Comparison of ENCODE assay signal across 9 cellular contexts in the genomic region with DNA sequence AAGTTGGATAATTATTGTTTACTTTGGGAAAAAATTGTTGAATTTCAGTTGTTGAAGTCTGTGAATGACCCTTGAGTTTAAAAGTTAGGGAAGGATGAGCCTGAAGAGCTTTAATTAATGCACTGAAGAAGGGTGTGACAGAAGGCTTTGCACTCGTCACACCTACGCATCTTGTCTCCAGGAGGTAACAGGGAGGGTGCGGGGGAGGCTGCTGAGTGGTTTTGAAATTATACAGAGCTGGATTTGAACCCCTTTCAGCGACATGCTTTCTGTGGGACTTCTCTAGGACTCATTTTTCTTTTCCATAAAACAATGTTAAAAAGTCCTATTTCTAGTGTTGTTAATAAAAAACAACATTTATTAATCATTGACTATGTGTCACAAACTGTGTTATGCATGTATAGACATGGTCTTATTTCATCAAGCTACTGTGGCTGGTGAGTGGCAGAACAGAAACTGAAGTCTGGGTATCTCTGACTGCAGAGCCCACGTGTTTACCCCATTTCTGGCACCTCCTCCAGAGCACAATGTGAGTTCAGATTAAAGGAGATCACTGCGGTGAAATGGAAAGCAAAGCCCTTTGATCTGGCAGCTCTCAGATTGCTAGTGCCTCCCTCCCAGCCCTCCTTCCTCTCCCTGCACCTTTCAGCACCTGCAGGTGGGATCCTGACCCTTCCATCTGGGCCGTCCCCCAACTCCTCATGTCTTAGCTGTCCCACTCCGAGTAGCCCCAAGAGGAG.
DNase-seq lines count a peak whose midpoint lies in the region; ATAC-seq, FAIRE-seq and TF ChIP-seq lines count a peak whose summit lies in the region.
"Had no signal": no experiment of that assay in that cellular context is flagged by ENCODE, and none has a peak within 500 bp of the region (broad histone marks: within the 10 kb centered on the region; RNA-seq: fewer than 3 reads in every experiment).

No MANE protein-coding gene starts in this region.

- no peak overlapping the region for H3K9ac ChIP-seq in parathyroid adenoma

- H3K4me3 Mint-ChIP-seq in activated T-cell treated with anti-CD3 and anti-CD28 coated beads, Interleukin-2, amount 50 U/mL, for 24 hours, result peak overlapping the region; percentile 51
- H3K4me3 Mint-ChIP-seq in stimulated activated naive B cell treated with anti-CD40 and anti-IgM and Interleukin-4, amounts not matched to agents 10 μg/mL and 1 μg/mL and 100 μg/mL, for 72 hours, result no peak overlapping the region
- no peak overlapping the region for H3K4me3 Mint-ChIP-seq in GM23338

- H3K4me3 ChIP-seq in parathyroid adenoma (ENCODE audit: low read depth, low read length) (no peak overlapping the region), pancreas (no peak overlapping the region), GM23338 (no peak overlapping the region), thyroid gland (replicated peaks in 1 of 3) (no peak overlapping the region)

- ATAC-seq in GM18858 (IDR thresholded peaks at IDR 0.05; ENCODE audit: unreplicated experiment) (peak; percentile 78), HG03571 (IDR thresholded peaks at IDR 0.05; ENCODE audit: unreplicated experiment) (peak; percentile 74), pancreas (no peak), GM23338 (no peak)
- ATAC-seq in stimulated activated naive B cell treated with anti-CD40 and anti-IgM and Interleukin-4, amounts not matched to agents 10 μg/mL and 1 μg/mL and 100 μg/mL, for 72 hours (replicated peaks), result no peak
- ATAC-seq: HepG2 had no signal

- H3K4me2 ChIP-seq in parathyroid adenoma (ENCODE audit: low read length) (no peak overlapping the region), GM23338 (no peak overlapping the region)

- H3K27me3 ChIP-seq in parathyroid adenoma (ENCODE audit: control insufficient read depth, insufficient read depth, low read length) (no peaks in the 10 kb centered on the region), pancreas (no peaks in the 10 kb centered on the region), GM23338 (ENCODE audit: insufficient read depth) (no peaks in the 10 kb centered on the region), thyroid gland (no peaks in the 10 kb centered on the region)

- H3K27ac Mint-ChIP-seq in activated T-cell treated with anti-CD3 and anti-CD28 coated beads, Interleukin-2, amount 50 U/mL, for 24 hours, result peak overlapping the region; percentile 88
- H3K27ac Mint-ChIP-seq in stimulated activated naive B cell treated with anti-CD40 and anti-IgM and Interleukin-4, amounts not matched to agents 10 μg/mL and 1 μg/mL and 100 μg/mL, for 72 hours, result no peak overlapping the region
- no peak overlapping the region for H3K27ac Mint-ChIP-seq in GM23338

- WGBS in pancreas, 2 donors, result 27 to 35% methylated on average over 8 of the region's 8 CpGs
- WGBS in thyroid gland, 2 donors, result 65 to 72% methylated on average over 8 of the region's 8 CpGs

- H3K79me2 ChIP-seq in parathyroid adenoma (no peaks in the 10 kb centered on the region), GM23338 (replicated peaks; ENCODE audit: insufficient read depth) (no peaks in the 10 kb centered on the region)

- TF ChIP-seq CTCF in parathyroid adenoma (IDR thresholded peaks at IDR 0.05) (no peak), pancreas (IDR thresholded peaks at IDR 0.05) (no peak), GM23338 (conservative IDR thresholded peaks at IDR 0.05; ENCODE audit: low read depth in 2 of 2) (no peak), thyroid gland (IDR thresholded peaks at IDR 0.05) (no peak)

- H3K9me3 Mint-ChIP-seq in activated T-cell treated with anti-CD3 and anti-CD28 coated beads, Interleukin-2, amount 50 U/mL, for 24 hours, result no peaks in the 10 kb centered on the region
- H3K9me3 Mint-ChIP-seq in stimulated activated naive B cell treated with anti-CD40 and anti-IgM and Interleukin-4, amounts not matched to agents 10 μg/mL and 1 μg/mL and 100 μg/mL, for 72 hours, result peaks cover 7 to 8% of the 10 kb centered on the region in 2 donors
- peaks cover 8% of the 10 kb centered on the region for H3K9me3 Mint-ChIP-seq in GM23338

- H3K9me3 ChIP-seq in parathyroid adenoma (ENCODE audit: control insufficient read depth, low read length) (no peaks in the 10 kb centered on the region), pancreas (no peaks in the 10 kb centered on the region), thyroid gland (no peaks in the 10 kb centered on the region)

- TF ChIP-seq POLR2A in thyroid gland (IDR thresholded peaks at IDR 0.05), result no peak

- H3K9me2 ChIP-seq in GM23338 (ENCODE audit: insufficient read depth), result no peaks in the 10 kb centered on the region

- no peaks in the 10 kb centered on the region for H3K36me3 Mint-ChIP-seq in activated T-cell treated with anti-CD3 and anti-CD28 coated beads, Interleukin-2, amount 50 U/mL, for 24 hours (ENCODE audit: low read depth)
- no peaks in the 10 kb centered on the region for H3K36me3 Mint-ChIP-seq in stimulated activated naive B cell treated with anti-CD40 and anti-IgM and Interleukin-4, amounts not matched to agents 10 μg/mL and 1 μg/mL and 100 μg/mL, for 72 hours
- peaks cover 4% of the 10 kb centered on the region; the same call in 2 of the 3 replicates for H3K36me3 Mint-ChIP-seq in GM23338 (ENCODE audit: low read depth)

- no peaks in the 10 kb centered on the region for H4K20me1 ChIP-seq in GM23338 (replicated peaks; ENCODE audit: insufficient read depth)

- H2AFZ ChIP-seq in parathyroid adenoma, result peak overlapping the region; percentile 47
- H2AFZ ChIP-seq in GM23338, result no peak overlapping the region

- H3K27ac ChIP-seq in parathyroid adenoma (no peak overlapping the region), pancreas (no peak overlapping the region), GM23338 (ENCODE audit: low read depth) (no peak overlapping the region), thyroid gland (no peak overlapping the region)

- no peaks in the 10 kb centered on the region for H3K36me3 ChIP-seq in parathyroid adenoma (ENCODE audit: control insufficient read depth, insufficient read depth, low read length)
- H3K36me3 ChIP-seq in pancreas, result no peaks in the 10 kb centered on the region
- H3K36me3 ChIP-seq in GM23338 (ENCODE audit: insufficient read depth), result no peaks in the 10 kb centered on the region
- no peaks in the 10 kb centered on the region for H3K36me3 ChIP-seq in thyroid gland

- peaks cover 41% of the 10 kb centered on the region for H3K4me1 Mint-ChIP-seq in activated T-cell treated with anti-CD3 and anti-CD28 coated beads, Interleukin-2, amount 50 U/mL, for 24 hours (ENCODE audit: low read depth)
- H3K4me1 Mint-ChIP-seq in stimulated activated naive B cell treated with anti-CD40 and anti-IgM and Interleukin-4, amounts not matched to agents 10 μg/mL and 1 μg/mL and 100 μg/mL, for 72 hours, result peaks cover 0 to 1% of the 10 kb centered on the region in 2 donors
- no peaks in the 10 kb centered on the region; the same call in 1 of the 3 replicates for H3K4me1 Mint-ChIP-seq in GM23338

- FAIRE-seq in pancreas (lab: Jason Lieb, UNC), result no peak
- FAIRE-seq: HepG2 had no signal

- no peaks in the 10 kb centered on the region for H3K27me3 Mint-ChIP-seq in activated T-cell treated with anti-CD3 and anti-CD28 coated beads, Interleukin-2, amount 50 U/mL, for 24 hours
- H3K27me3 Mint-ChIP-seq in stimulated activated naive B cell treated with anti-CD40 and anti-IgM and Interleukin-4, amounts not matched to agents 10 μg/mL and 1 μg/mL and 100 μg/mL, for 72 hours, result peaks cover 0 to 17% of the 10 kb centered on the region in 2 donors
- peaks cover 7% of the 10 kb centered on the region for H3K27me3 Mint-ChIP-seq in GM23338 (ENCODE audit: insufficient read depth, low read depth, poor library complexity)

- intact Hi-C loops in pancreas (cut with DNase I) (no loop called here), thyroid gland (cut with DNase I) (no loop called here)

- H3K4me1 ChIP-seq in parathyroid adenoma, result no peaks in the 10 kb centered on the region
- H3K4me1 ChIP-seq in pancreas, result no peaks in the 10 kb centered on the region
- no peaks in the 10 kb centered on the region for H3K4me1 ChIP-seq in GM23338 (ENCODE audit: insufficient read depth)
- no peaks in the 10 kb centered on the region for H3K4me1 ChIP-seq in thyroid gland

- no peaks in the 10 kb centered on the region for H3F3A ChIP-seq in GM23338 (replicated peaks; ENCODE audit: low read depth)

- DNase-seq in activated T-cell treated with anti-CD3 and anti-CD28 coated beads, Interleukin-2, amount 50 U/mL, for 24 hours, result peak; percentile 53
- no peak for DNase-seq in stimulated activated naive B cell treated with anti-CD40 and anti-IgM and Interleukin-4, amounts not matched to agents 10 μg/mL and 1 μg/mL and 100 μg/mL, for 72 hours
- DNase-seq in pancreas (no peak), GM23338 (ENCODE audit: low spot score) (no peak), thyroid gland (no peak)

TF ChIP-seq in GM23338, 12 proteins besides CTCF, POLR2A, EP300 and RAD21 (continues in another document):
- TF ChIP-seq CREB1 (CRISPR knock-in tag; IDR thresholded peaks at IDR 0.05; ENCODE audit: low read depth) (no peak), NANOG (IDR thresholded peaks at IDR 0.05; ENCODE audit: borderline replicate concordance) (no peak)

Comparison
In these comparisons a context has a peak if more than half of its experiments do, and no peak if none do; other contexts are left out.
1. ATAC-seq: peak in GM18858 (single experiment) and HG03571 (single experiment); none in stimulated activated naive B cell treated with anti-CD40 and anti-IgM and Interleukin-4, amounts not matched to agents 10 μg/mL and 1 μg/mL and 100 μg/mL, for 72 hours (0 of 2), pancreas (0 of 4) and GM23338 (single experiment).